In genomic region chr19:40420451-40420765, GRCh38 we compare ENCODE assay signal across 8 cellular contexts. TPM values are rescaled to one million over a fixed set of nuclear protein-coding genes. Genes with fewer than 3 reads are reported as not detected.
DNase-seq lines count a peak whose midpoint lies in the region; ATAC-seq and TF ChIP-seq lines count a peak whose summit lies in the region.

No MANE protein-coding gene starts in this region.

- ATAC-seq in natural killer cell treated with Interleukin-12 subunit alpha and Interleukin-12 subunit beta and Interleukin-15 and Interleukin-18, amount 100 ng/mL, for 72 hours: no peak

- H3K36me3 Mint-ChIP-seq in natural killer cell treated with Interleukin-12 subunit alpha and Interleukin-12 subunit beta and Interleukin-15 and Interleukin-18, amount 100 ng/mL, for 72 hours: peaks cover 7% of the 10 kb centered on the region

- H2AFZ ChIP-seq in Karpas-422 (ENCODE audit: low read length): no peak overlapping the region

- peaks cover 15% of the 10 kb centered on the region for H3K4me1 ChIP-seq in Karpas-422 (ENCODE audit: low read length)

- H3K9ac ChIP-seq in Karpas-422 (ENCODE audit: low read length): peak overlapping the region; percentile 79

- no peak overlapping the region for H3K27ac ChIP-seq in Karpas-422 (ENCODE audit: low read length)

- H3K27me3 Mint-ChIP-seq in natural killer cell treated with Interleukin-12 subunit alpha and Interleukin-12 subunit beta and Interleukin-15 and Interleukin-18, amount 100 ng/mL, for 72 hours: no peaks in the 10 kb centered on the region

- no peaks in the 10 kb centered on the region for H4K20me1 ChIP-seq in Karpas-422 (ENCODE audit: insufficient read depth, low read depth, low read length)

- peaks cover 11% of the 10 kb centered on the region for H3K79me2 ChIP-seq in Karpas-422 (ENCODE audit: low read length)

- H3K9me3 Mint-ChIP-seq in natural killer cell treated with Interleukin-12 subunit alpha and Interleukin-12 subunit beta and Interleukin-15 and Interleukin-18, amount 100 ng/mL, for 72 hours: no peaks in the 10 kb centered on the region

- intact Hi-C loops in posterior cingulate gyrus (cut with DNase I): loop anchor here (10.0 kb wide), 1 partner anchor 116 kb away; no protein-coding TSS in a partner anchor

- H3K27me3 ChIP-seq in Karpas-422 (ENCODE audit: low read length): no peaks in the 10 kb centered on the region

- peak overlapping the region; percentile 72 to 76 for H3K27ac Mint-ChIP-seq in natural killer cell treated with Interleukin-12 subunit alpha and Interleukin-12 subunit beta and Interleukin-15 and Interleukin-18, amount 100 ng/mL, for 72 hours

- peak overlapping the region; percentile 61 for H3K4me3 Mint-ChIP-seq in natural killer cell treated with Interleukin-12 subunit alpha and Interleukin-12 subunit beta and Interleukin-15 and Interleukin-18, amount 100 ng/mL, for 72 hours

- DNase-seq in AG10803 (ENCODE audit: low read depth) (no peak), Karpas-422 (no peak), choroid plexus epithelial cell (ENCODE audit: low read depth) (no peak), NCI-H187 (lab: John Stamatoyannopoulos, UW) (no peak), nucleus accumbens (lab: John Stamatoyannopoulos, UW) (no peak), NCI-H2171 treated with DMSO at 0.1 percent for 48 hours (lab: John Stamatoyannopoulos, UW) (no peak), posterior cingulate gyrus (no peak)
- no peak for DNase-seq in natural killer cell treated with Interleukin-12 subunit alpha and Interleukin-12 subunit beta and Interleukin-15 and Interleukin-18, amount 100 ng/mL, for 72 hours (ENCODE audit: low spot score)

- TF ChIP-seq CTCF in AG10803 (conservative IDR thresholded peaks at IDR 0.05; ENCODE audit: low read length) (no peak), choroid plexus epithelial cell (conservative IDR thresholded peaks at IDR 0.05; ENCODE audit: low read depth, low read length) (no peak)

- H3K9me3 ChIP-seq in Karpas-422 (ENCODE audit: low read length): no peaks in the 10 kb centered on the region

- peaks cover 47 to 53% of the 10 kb centered on the region in 2 donors for H3K4me1 Mint-ChIP-seq in natural killer cell treated with Interleukin-12 subunit alpha and Interleukin-12 subunit beta and Interleukin-15 and Interleukin-18, amount 100 ng/mL, for 72 hours (ENCODE audit: low read depth in 2 of 2)

- H3K9me2 ChIP-seq in Karpas-422 (replicated peaks; ENCODE audit: insufficient read depth, low read length): no peaks in the 10 kb centered on the region

- peak overlapping the region; percentile 80 for H3K4me3 ChIP-seq in AG10803 (ENCODE audit: low read length)
- H3K4me3 ChIP-seq in Karpas-422 (ENCODE audit: low read length): peak overlapping the region; percentile 73
- H3K4me3 ChIP-seq in choroid plexus epithelial cell (ENCODE audit: low read depth, low read length): peak overlapping the region; percentile 74

- H3K36me3 ChIP-seq in Karpas-422 (ENCODE audit: insufficient read depth, low read length): no peaks in the 10 kb centered on the region

- H3K4me2 ChIP-seq in Karpas-422 (ENCODE audit: low read depth, low read length, poor library complexity, severe bottlenecking): peak overlapping the region; percentile 86

RNA-seq across cellular contexts. Expression of gene SERTAD1, which starts 5.4 kb away (rescaled TPM):
- 4.8 and 8.4 TPM in 2 replicates for total RNA-seq in Karpas-422 (2014; rRNA removed; shearing (Covaris generic); ENCODE audit: low replicate concordance)
- 10 to 100 TPM; 11.2 to 21.5 TPM for total RNA-seq in natural killer cell treated with Interleukin-12 subunit alpha and Interleukin-12 subunit beta and Interleukin-15 and Interleukin-18, amount 100 ng/mL, for 72 hours

RNA-seq across cellular contexts. Expression of gene PRX, which starts 7.2 kb away (rescaled TPM):
- total RNA-seq in Karpas-422 (2014; rRNA removed; shearing (Covaris generic); ENCODE audit: low replicate concordance): 0.56 and 0.61 TPM in 2 replicates
- total RNA-seq in natural killer cell treated with Interleukin-12 subunit alpha and Interleukin-12 subunit beta and Interleukin-15 and Interleukin-18, amount 100 ng/mL, for 72 hours: under 1 TPM; 0.48 to 0.78 TPM

RNA-seq across cellular contexts. Expression of gene SERTAD3, which starts 23.7 kb away (rescaled TPM):
- total RNA-seq in Karpas-422 (2014; rRNA removed; shearing (Covaris generic); ENCODE audit: low replicate concordance): 14.1 and 14.9 TPM in 2 replicates
- 10 to 100 TPM; 12.8 to 13.2 TPM for total RNA-seq in natural killer cell treated with Interleukin-12 subunit alpha and Interleukin-12 subunit beta and Interleukin-15 and Interleukin-18, amount 100 ng/mL, for 72 hours

RNA-seq across cellular contexts. Expression of gene HIPK4, which starts 30.4 kb away (rescaled TPM):
- not detected in 2 replicates for total RNA-seq in Karpas-422 (2014; rRNA removed; shearing (Covaris generic); ENCODE audit: low replicate concordance)
- not detected for total RNA-seq in natural killer cell treated with Interleukin-12 subunit alpha and Interleukin-12 subunit beta and Interleukin-15 and Interleukin-18, amount 100 ng/mL, for 72 hours

RNA-seq across cellular contexts. Expression of gene BLVRB, which starts 45.1 kb away (rescaled TPM):
- 10.2 and 14.5 TPM in 2 replicates for total RNA-seq in Karpas-422 (2014; rRNA removed; shearing (Covaris generic); ENCODE audit: low replicate concordance)
- 1 to 10 TPM; 4.6 to 5.3 TPM for total RNA-seq in natural killer cell treated with Interleukin-12 subunit alpha and Interleukin-12 subunit beta and Interleukin-15 and Interleukin-18, amount 100 ng/mL, for 72 hours
